8 cellular contexts compared by ENCODE assay signal in the genomic region with DNA sequence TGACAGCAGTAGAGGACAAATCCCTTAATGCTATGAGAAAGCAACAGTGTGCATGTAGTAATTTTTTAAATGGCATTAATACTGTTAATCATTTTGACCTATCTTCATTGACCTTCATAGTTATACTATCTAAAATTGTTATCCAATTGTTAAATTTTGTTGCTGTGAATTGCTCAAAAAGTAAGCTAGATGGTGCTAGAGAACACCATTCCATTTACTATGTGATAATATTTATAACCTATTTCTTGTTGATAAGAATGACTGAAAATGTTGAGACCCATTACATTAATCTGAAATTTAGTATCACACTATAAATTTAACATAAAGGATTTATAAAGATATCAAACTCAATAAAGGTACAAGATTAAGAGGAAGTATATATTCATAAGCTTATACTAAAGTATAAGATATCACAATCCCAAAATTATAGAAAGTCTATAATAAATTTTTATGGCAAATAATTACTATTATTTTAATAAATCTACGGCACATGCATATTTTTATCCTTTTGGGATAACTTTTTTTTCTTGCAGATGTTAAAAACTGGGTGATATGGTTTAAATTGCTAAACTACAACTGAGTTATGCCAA.
DNase-seq lines count a peak whose midpoint lies in the region; ATAC-seq and TF ChIP-seq lines count a peak whose summit lies in the region.

No MANE protein-coding gene starts in this region.

- intact Hi-C loops in body of pancreas (cut with DNase I), result no loop called here

- H3K9me2 ChIP-seq in Loucy (replicated peaks; ENCODE audit: low read depth, low read length), result no peaks in the 10 kb centered on the region

- no peak overlapping the region for H3K4me2 ChIP-seq in Loucy (ENCODE audit: low read depth, low read length, poor library complexity, severe bottlenecking)

- no peak overlapping the region for H3K4me3 ChIP-seq in Loucy (ENCODE audit: low read length, poor library complexity, severe bottlenecking)
- no peak overlapping the region for H3K4me3 ChIP-seq in body of pancreas
- H3K4me3 ChIP-seq in WERI-Rb-1 (ENCODE audit: low read depth, low read length), result no peak overlapping the region

- no peaks in the 10 kb centered on the region for H3F3A ChIP-seq in Loucy (ENCODE audit: low read depth)

- no peak for ATAC-seq in body of pancreas
- no peak for ATAC-seq in GM21381 (IDR thresholded peaks at IDR 0.05; ENCODE audit: unreplicated experiment)

- H3K27ac ChIP-seq in body of pancreas (no peak overlapping the region), WERI-Rb-1 (no peak overlapping the region)

- no peaks in the 10 kb centered on the region for H4K20me1 ChIP-seq in Loucy (ENCODE audit: insufficient read depth, low read length, poor library complexity, severe bottlenecking)

- H3K36me3 ChIP-seq in Loucy (ENCODE audit: insufficient read depth, low read length) (no peaks in the 10 kb centered on the region), body of pancreas (replicated peaks in 1 of 2; ENCODE audit: insufficient read depth in 1 of 2, low read depth in 2 of 2) (no peaks in the 10 kb centered on the region), WERI-Rb-1 (no peaks in the 10 kb centered on the region)

- TF ChIP-seq POLR2A in body of pancreas (IDR thresholded peaks at IDR 0.05), result no peak

- DNase-seq in DMS153 (lab: John Stamatoyannopoulos, UW) (peak; percentile 4), body of pancreas (no peak), medulla oblongata (ENCODE audit: extremely low spot score) (peak; percentile 9), WERI-Rb-1 (no peak), NCI-H524 treated with DMSO at 0.1 percent for 48 hours (lab: John Stamatoyannopoulos, UW) (no peak), iPS-NIHi7 (ENCODE audit: extremely low spot score) (no peak)

- TF ChIP-seq CTCF in Loucy (conservative IDR thresholded peaks at IDR 0.05; ENCODE audit: low read length) (peak; percentile 68), body of pancreas (IDR thresholded peaks at IDR 0.05) (peak; percentile 7 to 43 (median 38)), WERI-Rb-1 (IDR thresholded peaks at IDR 0.05; ENCODE audit: low read depth, low read length) (no peak)

- no peak overlapping the region for H2AFZ ChIP-seq in Loucy (ENCODE audit: low read length)

- no peaks in the 10 kb centered on the region for H3K9me3 ChIP-seq in Loucy (ENCODE audit: insufficient read depth, low read depth, low read length)
- H3K9me3 ChIP-seq in body of pancreas, result no peaks in the 10 kb centered on the region
- H3K9me3 ChIP-seq in WERI-Rb-1 (ENCODE audit: severe bottlenecking), result no peaks in the 10 kb centered on the region

- H3K9ac ChIP-seq in Loucy (ENCODE audit: low read depth, low read length, poor library complexity, severe bottlenecking), result no peak overlapping the region

- H3K4me1 ChIP-seq in Loucy (ENCODE audit: insufficient read depth, low read length, poor library complexity, severe bottlenecking), result peaks cover 13% of the 10 kb centered on the region
- no peaks in the 10 kb centered on the region for H3K4me1 ChIP-seq in body of pancreas

- WGBS in body of pancreas, 2 donors, result 18 to 24% methylated on average over 1 of the region's 1 CpG

- H3K79me2 ChIP-seq in Loucy (ENCODE audit: insufficient read depth, low read length), result no peaks in the 10 kb centered on the region

- H3K27me3 ChIP-seq in Loucy (ENCODE audit: insufficient read depth, low read length, poor library complexity, severe bottlenecking) (no peaks in the 10 kb centered on the region), body of pancreas (no peaks in the 10 kb centered on the region), WERI-Rb-1 (ENCODE audit: insufficient read depth, low read depth, severe bottlenecking) (no peaks in the 10 kb centered on the region)

Comparison
In these comparisons a context has a peak if more than half of its experiments do, and no peak if none do; other contexts are left out.
1. DNase-seq: peak in DMS153 (single experiment) and medulla oblongata (single experiment); none in body of pancreas (0 of 4), WERI-Rb-1 (single experiment), NCI-H524 treated with DMSO at 0.1 percent for 48 hours (single experiment) and iPS-NIHi7 (single experiment).